ENCODE assay signal across 15 cellular contexts in genomic region chr1:93475691-93476090, GRCh38.
A peak's percentile ranks its signal among the peaks of the same experiment; 100 is the strongest.
DNase-seq lines count a peak whose midpoint lies in the region; ATAC-seq, FAIRE-seq and TF ChIP-seq lines count a peak whose summit lies in the region.
"Had no signal": no experiment of that assay in that cellular context is flagged by ENCODE, and none has a peak within 500 bp of the region (broad histone marks: within the 10 kb centered on the region; RNA-seq: fewer than 3 reads in every experiment).

No MANE protein-coding gene starts in this region.

- POLR2A ChIA-PET in RWPE1 (lab: Yijun Ruan, JAX; ENCODE audit: low non-redundant PET): no interaction called here

- CTCF ChIA-PET in RWPE1 (lab: Yijun Ruan, JAX): no interaction called here

- TF ChIP-seq CTCF in nephron progenitor cell (IDR thresholded peaks at IDR 0.05) (no peak), RWPE1 (conservative IDR thresholded peaks at IDR 0.05; ENCODE audit: low read depth) (no peak)

- no peak overlapping the region for H3K4me3 Mint-ChIP-seq in nephron progenitor cell
- H3K4me3 Mint-ChIP-seq: CD4-positive, alpha-beta memory T cell had no signal

- FAIRE-seq in RCC 7860 (lab: Jason Lieb, UNC): peak; percentile 30
- FAIRE-seq in colon (lab: Jason Lieb, UNC): peak; percentile 5
- FAIRE-seq in islet of Langerhans (lab: Jason Lieb, UNC): peak; percentile 85
- FAIRE-seq: A549, GM12891, GM19239 had no signal

- no peaks in the 10 kb centered on the region for H3K27me3 Mint-ChIP-seq in nephron progenitor cell (ENCODE audit: low read depth, poor library complexity)

- DNase-seq in RCC 7860 (ENCODE audit: low spot score): no peak
- no peak for DNase-seq in nephron progenitor cell
- DNase-seq in NCI-H2081 treated with DMSO at 0.1 percent for 48 hours (lab: John Stamatoyannopoulos, UW): no peak
- DNase-seq in RWPE1 (ENCODE audit: low spot score): no peak
- DNase-seq: BE2C; CD4-positive, alpha-beta memory T cell; DMS79 had no signal

- peaks cover 94% of the 10 kb centered on the region for H3K36me3 Mint-ChIP-seq in nephron progenitor cell (ENCODE audit: low read depth)

- no peak for ATAC-seq in GM21786 (IDR thresholded peaks at IDR 0.05; ENCODE audit: unreplicated experiment)
- ATAC-seq: A549, HCT116 had no signal

- H3K4me1 Mint-ChIP-seq in nephron progenitor cell: no peaks in the 10 kb centered on the region
- H3K4me1 Mint-ChIP-seq: CD4-positive, alpha-beta memory T cell had no signal

- no peak overlapping the region for H3K27ac Mint-ChIP-seq in nephron progenitor cell
- H3K27ac Mint-ChIP-seq: CD4-positive, alpha-beta memory T cell had no signal

- H3K9me3 Mint-ChIP-seq in nephron progenitor cell: peaks cover 88% of the 10 kb centered on the region

- H3K27ac ChIP-seq in RWPE1: no peak overlapping the region
- H3K27ac ChIP-seq: A549, C4-2B had no signal
